ENCODE assay signal across 15 cellular contexts in the genomic region with DNA sequence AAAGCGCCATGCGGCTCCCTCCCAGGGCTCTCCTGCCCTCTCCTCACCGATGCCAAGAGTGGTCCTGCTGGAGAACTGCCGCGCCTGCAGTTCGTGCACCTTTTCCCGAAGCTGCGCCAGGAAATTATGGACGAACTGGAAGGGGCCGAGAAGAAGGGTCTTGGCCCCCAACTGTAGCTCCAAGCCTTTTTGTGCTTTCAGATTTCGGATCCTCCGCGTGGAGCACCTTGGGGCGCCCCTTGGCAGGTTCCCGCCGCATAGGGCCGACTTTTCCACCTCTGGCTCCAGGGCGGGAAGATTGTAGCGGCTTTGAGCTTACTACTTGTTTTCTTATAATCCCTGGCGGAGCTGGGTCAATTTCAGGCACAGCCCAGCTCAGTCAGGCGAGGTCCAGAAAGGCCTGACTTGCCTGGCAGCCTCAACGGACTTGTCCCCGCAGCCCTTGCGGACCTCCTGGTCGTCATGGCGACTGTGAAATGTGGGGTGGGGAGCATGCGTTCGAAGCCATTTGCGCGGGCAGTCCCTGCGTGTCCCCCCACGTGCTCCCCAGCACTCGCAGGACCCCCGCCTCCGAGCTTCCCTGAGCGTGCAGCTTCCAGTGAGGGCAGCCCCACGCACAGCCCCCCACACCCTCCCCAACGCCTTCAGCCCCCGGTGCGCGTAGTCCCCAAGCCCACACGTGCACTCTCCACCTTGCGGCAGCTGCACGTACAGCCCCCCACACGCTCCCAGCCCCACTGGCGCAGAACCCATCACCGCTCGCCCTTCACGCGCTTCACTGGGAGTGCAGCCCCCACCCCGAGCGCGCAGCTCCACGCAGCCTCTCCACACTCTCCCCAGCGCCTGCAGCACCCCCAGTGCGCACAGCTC.
A peak's percentile ranks its signal among the peaks of the same experiment; 100 is the strongest.
DNase-seq lines count a peak whose midpoint lies in the region; ATAC-seq, FAIRE-seq and TF ChIP-seq lines count a peak whose summit lies in the region.
"Had no signal": no experiment of that assay in that cellular context is flagged by ENCODE, and none has a peak within 500 bp of the region (broad histone marks: within the 10 kb centered on the region; RNA-seq: fewer than 3 reads in every experiment).

No MANE protein-coding gene starts in this region.

- no peak overlapping the region for H3K23ac ChIP-seq in H1 (ENCODE audit: insufficient read length)

- H3K9me3 ChIP-seq in heart left ventricle (peaks cover 0 to 3% (median 0%) of the 10 kb centered on the region in 12 donors), H1 (ENCODE audit: insufficient read depth in 2 of 2, low read depth in 1 of 2, low read length in 1 of 2) (no peaks in the 10 kb centered on the region), thyroid gland (no peaks in the 10 kb centered on the region)
- H3K9me3 ChIP-seq: mucosa of descending colon had no signal

- H4K91ac ChIP-seq in H1 (replicated peaks; ENCODE audit: insufficient read length, low read length), result no peak overlapping the region

- H3K4me3 ChIP-seq in heart left ventricle (no peak overlapping the region), H1 (ENCODE audit: extremely low read depth in 1 of 4, insufficient read depth in 2 of 4, low read depth in 3 of 4, low read length in 4 of 4) (peak overlapping the region; percentile 25 to 54 (median 34); a peak in 6 of 8 replicates), thyroid gland (replicated peaks in 1 of 3) (no peak overlapping the region)
- H3K4me3 ChIP-seq: mucosa of descending colon had no signal

- H4K20me1 ChIP-seq in H1 (replicated peaks in 1 of 2; ENCODE audit: control insufficient read depth in 1 of 2, insufficient read depth in 2 of 2, low read length in 2 of 2), result no peaks in the 10 kb centered on the region

- peaks cover 0 to 14% (median 0%) of the 10 kb centered on the region in 12 donors for H3K4me1 ChIP-seq in heart left ventricle
- H3K4me1 ChIP-seq in H1 (replicated peaks in 1 of 4; ENCODE audit: control insufficient read depth in 3 of 4, insufficient read depth in 4 of 4, low read length in 3 of 4), result peaks cover 0 to 3% (median 0%) of the 10 kb centered on the region in 4 experiments; a peak in 3 of 7 replicates
- no peaks in the 10 kb centered on the region for H3K4me1 ChIP-seq in thyroid gland

- no peak overlapping the region for H4K5ac ChIP-seq in H1 (ENCODE audit: insufficient read length, low read depth, low read length)

- TF ChIP-seq CTCF in heart left ventricle (IDR thresholded peaks at IDR 0.05) (no peak), H1 (IDR thresholded peaks at IDR 0.05; ENCODE audit: control extremely low read depth in 1 of 3, insufficient read depth in 1 of 3, low read depth in 1 of 3, low read length in 3 of 3) (peak in 1 of 3 experiments; percentile 24; a peak in 1 of 4 replicates), thyroid gland (IDR thresholded peaks at IDR 0.05) (no peak)

- no peak for TF ChIP-seq EP300 in H1 (IDR thresholded peaks at IDR 0.05; ENCODE audit: borderline replicate concordance in 1 of 2, low read depth in 2 of 2, low read length in 2 of 2)

- H2BK15ac ChIP-seq in H1 (ENCODE audit: low read length), result 0 out of 2 replicates have a peak overlapping the region, but pooled peaks have one; percentile 46

- no peak for TF ChIP-seq POLR2A in heart left ventricle (IDR thresholded peaks at IDR 0.05)
- no peak for TF ChIP-seq POLR2A in H1 (IDR thresholded peaks at IDR 0.05; ENCODE audit: control extremely low read depth in 1 of 2, low read depth in 2 of 2, low read length in 2 of 2)
- no peak for TF ChIP-seq POLR2A in thyroid gland (IDR thresholded peaks at IDR 0.05)

- H3K14ac ChIP-seq in H1 (ENCODE audit: insufficient read length), result no peak overlapping the region

- H3K79me2 ChIP-seq in H1 (ENCODE audit: control insufficient read depth in 1 of 2, insufficient read depth in 2 of 2, low read length in 2 of 2), result no peaks in the 10 kb centered on the region

- H3K79me1 ChIP-seq in H1 (ENCODE audit: low read depth, low read length), result no peaks in the 10 kb centered on the region

- H3K4me3 Mint-ChIP-seq in memory B cell, result peak overlapping the region; percentile 62

- TF ChIP-seq RAD21 in H1 (IDR thresholded peaks at IDR 0.05 in 1 of 2, conservative IDR thresholded peaks at IDR 0.05 in 1 of 2; ENCODE audit: low read depth in 2 of 2, low read length in 2 of 2), result peak in 1 of 2 experiments; percentile 29; a peak in 1 of 4 replicates

- no peak overlapping the region for H3K27ac Mint-ChIP-seq in memory B cell
- H3K27ac Mint-ChIP-seq: IgD-negative memory B cell had no signal

- DNase-seq in heart left ventricle (peak in 1 of 5 donors; percentile 62), Right ventricle myocardium inferior (ENCODE audit: missing footprints) (no peak), H1 (ENCODE audit: low read depth in 1 of 2, low spot score in 2 of 2) (peak in 1 of 2 experiments; percentile 51), memory B cell (ENCODE audit: low spot score in 2 of 2) (no peak), thyroid gland (peak; percentile 14 to 33), HUDEP-2 (lab: John Stamatoyannopoulos, UW; ENCODE audit: unreplicated experiment in 76 of 76) (no peak), HT-29 (ENCODE audit: low spot score) (no peak), NCI-H1105 treated with DMSO at 0.1 percent for 48 hours (lab: John Stamatoyannopoulos, UW) (no peak)
- DNase-seq: EL; foreskin melanocyte; NCI-H2029 treated with DMSO at 0.1 percent for 48 hours; stimulated activated CD8-positive, alpha-beta memory T cell treated with anti-CD3 and anti-CD28 coated beads, Interleukin-4, amount 100 ng/mL, for 48 hours had no signal

- no peak overlapping the region for H2BK120ac ChIP-seq in H1 (replicated peaks; ENCODE audit: low read depth, low read length)

- CTCF ChIA-PET in H1 (lab: Charles Lee; ENCODE audit: partially characterized antibody), result interaction anchor here (0.6 to 1.5 kb wide), 5 partner anchors 49 to 366 kb away, joined by 3 to 4 read pairs (median 3); a partner anchor contains a TSS

- 64 to 76% (median 74%) methylated on average over 48 to 56 of the region's 56 CpGs for WGBS in heart left ventricle, 4 donors
- WGBS in H1 (ENCODE audit: extremely low coverage in 1 of 2, insufficient coverage in 1 of 2, insufficient read length in 1 of 2, insufficient replicate concordance in 2 of 2, low coverage in 1 of 2, low lambda C conversion rate in 2 of 2, missing lambda C conversion rate in 1 of 2), 2 experiments, result 36% methylated on average over 51 of the region's 56 CpGs; no CpG with 5 or more reads in 1 of the 2 experiments
- 28 to 38% methylated on average over 37 to 43 of the region's 56 CpGs for WGBS in thyroid gland, 2 donors

- no peak for FAIRE-seq in H1 (lab: Jason Lieb, UNC)
- FAIRE-seq: bronchial epithelial cell had no signal

- H3K9ac ChIP-seq in H1 (replicated peaks in 1 of 4; ENCODE audit: extremely low read depth in 1 of 4, low read depth in 3 of 4, low read length in 3 of 4), result no peak overlapping the region

- H3K23me2 ChIP-seq in H1 (ENCODE audit: low read depth, low read length), result peaks cover 3% of the 10 kb centered on the region; the same call in 1 of the 2 replicates

- 0 out of 2 replicates have a peak overlapping the region, but pooled peaks have one; percentile 13 for H2AK5ac ChIP-seq in H1 (ENCODE audit: low read depth, low read length)

- peaks cover 21% of the 10 kb centered on the region for H3K27me3 Mint-ChIP-seq in memory B cell

- peak in 3 of 4 donors; percentile 22 to 56 (median 34) for ATAC-seq in heart left ventricle
- no peak for ATAC-seq in Right ventricle myocardium inferior
- ATAC-seq in memory B cell (ENCODE audit: low read depth), result peak; percentile 26
- ATAC-seq: mucosa of descending colon had no signal

- H3K4me2 ChIP-seq in H1 (ENCODE audit: insufficient read depth in 1 of 2, low read depth in 2 of 2, low read length in 2 of 2), result peak overlapping the region; percentile 80

- POLR2A ChIA-PET in H1 (lab: Charles Lee; ENCODE audit: partially characterized antibody), result interaction anchor here (1.0 kb wide), 1 partner anchor 252 kb away, joined by 3 read pairs; no protein-coding TSS in a partner anchor

- no peak overlapping the region for H4K8ac ChIP-seq in H1 (ENCODE audit: extremely low read depth, insufficient read depth, low read length)

- intact Hi-C loops in heart left ventricle (cut with DNase I) (loop anchor here in 3 of 10 donors (10.0 kb wide), 1 partner anchor 343 kb away; a partner anchor contains a TSS), Right ventricle myocardium inferior (cut with DNase I) (loop anchor here (10.0 kb wide), 1 partner anchor 343 kb away; a partner anchor contains a TSS), thyroid gland (cut with DNase I) (no loop called here)

- H2BK5ac ChIP-seq in H1 (ENCODE audit: low read depth, low read length), result no peak overlapping the region

- no peaks in the 10 kb centered on the region for H3K9me3 Mint-ChIP-seq in memory B cell
- H3K9me3 Mint-ChIP-seq: IgD-negative memory B cell had no signal

- H3K4ac ChIP-seq in H1 (replicated peaks; ENCODE audit: insufficient read length, low read depth, low read length), result no peak overlapping the region

- H3K18ac ChIP-seq in H1 (ENCODE audit: extremely low read depth, low read length), result peak overlapping the region; percentile 32; the same call in 1 of the 2 replicates

- H3K27ac ChIP-seq in heart left ventricle (peak overlapping the region in 10 of 12 donors; percentile 25 to 82 (median 60)), H1 (ENCODE audit: low read depth, low read length) (no peak overlapping the region), thyroid gland (no peak overlapping the region)

- no peak overlapping the region for H3K56ac ChIP-seq in H1 (replicated peaks; ENCODE audit: insufficient read length, low read depth, low read length)

- 0 out of 2 replicates have a peak overlapping the region, but pooled peaks have one; percentile 10 for H2AFZ ChIP-seq in H1 (ENCODE audit: low read length)

- H2BK20ac ChIP-seq in H1 (ENCODE audit: low read length), result no peak overlapping the region

- H3K4me1 Mint-ChIP-seq in memory B cell, result peaks cover 12% of the 10 kb centered on the region

- H3K27me3 ChIP-seq in heart left ventricle (peaks cover 0 to 17% (median 0%) of the 10 kb centered on the region in 9 donors), H1 (replicated peaks in 1 of 4; ENCODE audit: control insufficient read depth in 3 of 4, extremely low read depth in 1 of 4, insufficient read depth in 3 of 4, low read length in 3 of 4) (peaks cover 16 to 28% (median 26%) of the 10 kb centered on the region in 4 experiments), thyroid gland (no peaks in the 10 kb centered on the region)

- H3K36me3 ChIP-seq in heart left ventricle (no peaks in the 10 kb centered on the region), H1 (ENCODE audit: control insufficient read depth in 2 of 4, insufficient read depth in 4 of 4, low read length in 3 of 4) (no peaks in the 10 kb centered on the region), thyroid gland (no peaks in the 10 kb centered on the region)

- no peak overlapping the region for H2BK12ac ChIP-seq in H1 (ENCODE audit: low read depth, low read length)

- H3K36me3 Mint-ChIP-seq in memory B cell, result peaks cover 2% of the 10 kb centered on the region
- H3K36me3 Mint-ChIP-seq: IgD-negative memory B cell had no signal

TF ChIP-seq in H1, 55 proteins besides CTCF, POLR2A, EP300 and RAD21 (continues in another document):
- no peak for TF ChIP-seq CTBP2 (IDR thresholded peaks at IDR 0.05; ENCODE audit: borderline replicate concordance, insufficient read depth, insufficient read length, low read length)

Comparison
In these comparisons a context has a peak if more than half of its experiments do, and no peak if none do; other contexts are left out.
1. DNase-seq: peak in thyroid gland (2 of 2); none in Right ventricle myocardium inferior (single experiment), memory B cell (0 of 2), HUDEP-2 (0 of 76), HT-29 (single experiment) and NCI-H1105 treated with DMSO at 0.1 percent for 48 hours (single experiment).
2. H3K27ac ChIP-seq: peak in heart left ventricle (10 of 12); none in H1 (single experiment) and thyroid gland (0 of 3).
3. H3K4me3 ChIP-seq: peak in H1 (4 of 4); none in heart left ventricle (0 of 12) and thyroid gland (0 of 3).